ENCODE assay signal across 22 cellular contexts in genomic region chr10:79927111-79927828, GRCh38. TPM values are rescaled to one million over a fixed set of nuclear protein-coding genes. Genes with fewer than 3 reads are reported as not detected.
DNase-seq lines count a peak whose midpoint lies in the region; ATAC-seq and TF ChIP-seq lines count a peak whose summit lies in the region.
"Had no signal": no experiment of that assay in that cellular context is flagged by ENCODE, and none has a peak within 500 bp of the region (broad histone marks: within the 10 kb centered on the region; RNA-seq: fewer than 3 reads in every experiment).

No MANE protein-coding gene starts in this region.

- TF ChIP-seq POLR2A in heart left ventricle (IDR thresholded peaks at IDR 0.05) = no peak

- peaks cover 11% of the 10 kb centered on the region for H3K4me1 Mint-ChIP-seq in GM23338
- H3K4me1 Mint-ChIP-seq: activated naive CD8-positive, alpha-beta T cell treated with anti-CD3 and anti-CD28 coated beads, Interleukin-2, amount 50 U/mL, for 24 hours had no signal

- no peak overlapping the region for H3K4me3 Mint-ChIP-seq in GM23338
- H3K4me3 Mint-ChIP-seq: activated CD4-positive, alpha-beta T cell treated with anti-CD3 and anti-CD28 coated beads for 36 hours; activated naive CD8-positive, alpha-beta T cell treated with anti-CD3 and anti-CD28 coated beads, Interleukin-2, amount 50 U/mL, for 24 hours; naive thymus-derived CD8-positive, alpha-beta T cell had no signal

- peaks cover 14% of the 10 kb centered on the region for H3K9me3 Mint-ChIP-seq in GM23338
- H3K9me3 Mint-ChIP-seq: activated naive CD8-positive, alpha-beta T cell treated with anti-CD3 and anti-CD28 coated beads, Interleukin-2, amount 50 U/mL, for 24 hours had no signal

- H3K27ac ChIP-seq in heart left ventricle (peak overlapping the region in 11 of 12 donors; percentile 18 to 83 (median 62)), GM23338 (ENCODE audit: low read depth) (no peak overlapping the region)
- H3K27ac ChIP-seq: coronary artery, epithelial cell of prostate, thoracic aorta had no signal

- no peak overlapping the region for H2AFZ ChIP-seq in GM23338

- intact Hi-C loops in Right ventricle myocardium inferior (cut with DNase I) = no loop called here
- intact Hi-C loops in cardiac septum (cut with DNase I) = loop anchor here (5.0 to 10.0 kb wide), 2 partner anchors 102 to 365 kb away; partner anchors contain the start of genes NUTM2E and SFTPA2
- intact Hi-C loops in heart left ventricle (cut with DNase I) = loop anchor here in 6 of 10 donors (5.0 to 10.0 kb wide), 4 partner anchors 102 to 365 kb away; partner anchors contain the start of genes NUTM2E (in 3 of the 6) and SFTPA2 (in 3 of the 6)

- no peaks in the 10 kb centered on the region for H3K79me2 ChIP-seq in GM23338 (replicated peaks; ENCODE audit: insufficient read depth)

- TF ChIP-seq CTCF in heart left ventricle (IDR thresholded peaks at IDR 0.05) = peak in 1 of 12 donors; percentile 7
- TF ChIP-seq CTCF in GM23338 (conservative IDR thresholded peaks at IDR 0.05; ENCODE audit: low read depth in 2 of 2) = no peak

- ATAC-seq in Right ventricle myocardium inferior (peak; percentile 79), heart left ventricle (peak; percentile 58 to 87 (median 68)), HG03457 (IDR thresholded peaks at IDR 0.05; ENCODE audit: unreplicated experiment) (no peak), GM21447 (IDR thresholded peaks at IDR 0.05; ENCODE audit: unreplicated experiment) (no peak), GM23338 (no peak)
- ATAC-seq: activated CD4-positive, alpha-beta T cell treated with anti-CD3 and anti-CD28 coated beads for 36 hours; activated naive CD8-positive, alpha-beta T cell treated with anti-CD3 and anti-CD28 coated beads, Interleukin-2, amount 50 U/mL, for 24 hours; naive thymus-derived CD8-positive, alpha-beta T cell had no signal

- H3K4me2 ChIP-seq in GM23338 = no peak overlapping the region

- H3K36me3 ChIP-seq in heart left ventricle (peaks cover 0 to 19% (median 0%) of the 10 kb centered on the region in 9 donors), GM23338 (ENCODE audit: insufficient read depth) (no peaks in the 10 kb centered on the region)
- H3K36me3 ChIP-seq: thoracic aorta had no signal

- no peak for DNase-seq in Right ventricle myocardium inferior (ENCODE audit: missing footprints)
- DNase-seq in cardiac septum (ENCODE audit: low spot score) = no peak
- peak; percentile 44 to 68 (median 46) for DNase-seq in heart left ventricle
- peak; percentile 27 for DNase-seq in middle frontal gyrus (ENCODE audit: extremely low spot score, low spot score)
- DNase-seq in NCI-H345 (lab: John Stamatoyannopoulos, UW) = no peak
- DNase-seq in GM23338 (ENCODE audit: low spot score) = no peak
- DNase-seq: activated CD4-positive, alpha-beta T cell treated with anti-CD3 and anti-CD28 coated beads for 36 hours; activated naive CD8-positive, alpha-beta T cell treated with anti-CD3 and anti-CD28 coated beads, Interleukin-2, amount 50 U/mL, for 24 hours; activated T-cell treated with anti-CD3 and anti-CD28 coated beads, Interleukin-2, amount 50 U/mL, for 48 hours; GDM1; kidney glomerular epithelial cell; NCI-H2081; SHP77 treated with DMSO at 0.1 percent for 48 hours; T1000 had no signal

- no peaks in the 10 kb centered on the region; the same call in 1 of the 2 replicates for H3K9me2 ChIP-seq in GM23338 (ENCODE audit: insufficient read depth)

- H3F3A ChIP-seq in GM23338 (replicated peaks; ENCODE audit: low read depth) = no peaks in the 10 kb centered on the region

- H3K27ac Mint-ChIP-seq in GM23338 = no peak overlapping the region
- H3K27ac Mint-ChIP-seq: activated CD4-positive, alpha-beta T cell treated with anti-CD3 and anti-CD28 coated beads for 36 hours; activated naive CD8-positive, alpha-beta T cell treated with anti-CD3 and anti-CD28 coated beads, Interleukin-2, amount 50 U/mL, for 24 hours; naive thymus-derived CD8-positive, alpha-beta T cell had no signal

- peaks cover 15% of the 10 kb centered on the region for H3K27me3 Mint-ChIP-seq in GM23338 (ENCODE audit: insufficient read depth, low read depth, poor library complexity)

- 33 to 53% (median 52%) methylated on average over 3 of the region's 3 CpGs for WGBS in heart left ventricle, 4 donors

- H3K4me1 ChIP-seq in heart left ventricle = peaks cover 0 to 32% (median 8%) of the 10 kb centered on the region in 12 donors
- H3K4me1 ChIP-seq in GM23338 (ENCODE audit: insufficient read depth) = no peaks in the 10 kb centered on the region

- H3K27me3 ChIP-seq in heart left ventricle = peaks cover 0 to 4% (median 0%) of the 10 kb centered on the region in 9 donors
- H3K27me3 ChIP-seq in GM23338 (ENCODE audit: insufficient read depth) = peaks cover 13% of the 10 kb centered on the region; the same call in 1 of the 2 replicates

- H3K36me3 Mint-ChIP-seq in GM23338 (ENCODE audit: low read depth) = peaks cover 6% of the 10 kb centered on the region
- H3K36me3 Mint-ChIP-seq: naive thymus-derived CD8-positive, alpha-beta T cell had no signal

- H3K9me3 ChIP-seq in heart left ventricle = no peaks in the 10 kb centered on the region
- H3K9me3 ChIP-seq: thoracic aorta had no signal

- H3K4me3 ChIP-seq in heart left ventricle (no peak overlapping the region), GM23338 (no peak overlapping the region)
- H3K4me3 ChIP-seq: coronary artery, thoracic aorta had no signal

- no peaks in the 10 kb centered on the region for H4K20me1 ChIP-seq in GM23338 (replicated peaks; ENCODE audit: insufficient read depth)

TF ChIP-seq in GM23338, 12 proteins besides CTCF, POLR2A, EP300 and RAD21 (continues in another document):
- TF ChIP-seq ZNF331 (CRISPR knock-in tag; IDR thresholded peaks at IDR 0.05; ENCODE audit: low read depth) (no peak), EZH2phosphoT487 (IDR thresholded peaks at IDR 0.05; ENCODE audit: unreplicated experiment) (no peak), POLR2AphosphoS5 (IDR thresholded peaks at IDR 0.05; ENCODE audit: low read depth) (no peak), JUNB (IDR thresholded peaks at IDR 0.05; ENCODE audit: unreplicated experiment) (no peak), STAT1 (IDR thresholded peaks at IDR 0.05; ENCODE audit: unreplicated experiment) (no peak), ETS1 (IDR thresholded peaks at IDR 0.05) (no peak), EZH2 (IDR thresholded peaks at IDR 0.05; ENCODE audit: low read depth, unreplicated experiment) (no peak)

RNA-seq across cellular contexts. Expression of gene SFTPD, which starts 21.6 kb away (rescaled TPM):
- total RNA-seq in Right ventricle myocardium inferior (0.43 TPM), cardiac septum (0.54 TPM), heart left ventricle (1 to 10 TPM in 5 of 9 donors, under 1 TPM in 3, not detected in 1; 0.21 to 1.9 (median 1.1) TPM)
- polyA plus RNA-seq in heart left ventricle (under 1 TPM; 0.12 to 0.27 TPM), GM23338 (2016; fragmentation: Nextera tagmentation; extraction: Ambion mirVana) (0.23 TPM in 1 of 2 replicates, not detected in the other)
- 0.70 TPM in 1 of 2 replicates, not detected in the other for total RNA-seq in GM23338 (2014; rRNA removed; shearing (Covaris generic))
- total RNA-seq: activated CD4-positive, alpha-beta T cell treated with anti-CD3 and anti-CD28 coated beads for 36 hours; HT1080; naive thymus-derived CD8-positive, alpha-beta T cell; pulmonary artery endothelial cell had no signal
- polyA plus RNA-seq: naive thymus-derived CD8-positive, alpha-beta T cell had no signal

Comparison
In these comparisons a context has a peak if more than half of its experiments do, and no peak if none do; other contexts are left out.
1. DNase-seq: peak in heart left ventricle (5 of 5) and middle frontal gyrus (single experiment); none in Right ventricle myocardium inferior (single experiment), cardiac septum (single experiment), NCI-H345 (single experiment) and GM23338 (single experiment).
2. ATAC-seq: peak in Right ventricle myocardium inferior (single experiment) and heart left ventricle (4 of 4); none in HG03457 (single experiment), GM21447 (single experiment) and GM23338 (single experiment).